ENCODE assay signal across 23 cellular contexts in the genomic region with DNA sequence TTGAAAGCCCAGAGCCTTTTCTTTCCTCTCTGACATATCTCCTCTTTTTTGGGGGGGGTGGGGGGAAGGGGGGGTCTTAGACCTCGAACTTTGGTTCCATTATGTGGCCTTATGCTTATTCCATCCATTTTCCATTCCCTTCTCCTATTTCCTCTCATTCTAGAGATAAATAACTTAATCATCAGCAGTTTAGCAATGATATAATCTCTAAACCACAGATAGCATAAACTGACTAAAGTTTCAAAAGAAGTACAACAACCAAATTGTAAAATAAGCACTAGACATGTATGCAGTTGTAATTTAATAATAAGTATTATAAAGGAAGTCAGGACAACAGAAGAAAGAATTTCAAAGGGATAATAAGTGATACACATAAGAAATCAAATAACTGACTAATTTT.
DNase-seq lines count a peak whose midpoint lies in the region; ATAC-seq, FAIRE-seq and TF ChIP-seq lines count a peak whose summit lies in the region.
"Had no signal": no experiment of that assay in that cellular context is flagged by ENCODE, and none has a peak within 500 bp of the region (broad histone marks: within the 10 kb centered on the region; RNA-seq: fewer than 3 reads in every experiment).

No MANE protein-coding gene starts in this region.

- DNase-seq in A549 (ENCODE audit: low read depth in 1 of 2, low spot score in 1 of 2) (no peak), amniotic epithelial cell (ENCODE audit: low read depth) (peak; percentile 53), fibroblast of villous mesenchyme (ENCODE audit: low read depth) (peak; percentile 21)
- DNase-seq: 8988T; AML-193; Caco-2; Calu3; CD4-positive, alpha-beta T cell; CD8-positive, alpha-beta T cell; DMS79 treated with DMSO at 0.1 percent for 48 hours; GDM1 had no signal

- CTCF ChIA-PET in A549 (lab: Yijun Ruan, JAX), result interaction anchor here (1.7 kb wide), 1 partner anchor 197 kb away, joined by 5 read pairs; no protein-coding TSS in a partner anchor

- no peak for TF ChIP-seq RAD21 in A549 (conservative IDR thresholded peaks at IDR 0.05 in 1 of 2, IDR thresholded peaks at IDR 0.05 in 1 of 2)

- no peak for TF ChIP-seq POLR2A in A549 (IDR thresholded peaks at IDR 0.05; ENCODE audit: low read length)

- peak; percentile 82 for FAIRE-seq in A549 (lab: Jason Lieb, UNC)
- FAIRE-seq in G401.6 (lab: Jason Lieb, UNC), result peak; percentile 3
- FAIRE-seq: A204.1, D721Med, GM12878, GM12892, GM18507, GM19239 had no signal

- POLR2A ChIA-PET in A549 (lab: Yijun Ruan, JAX), result no interaction called here

- TF ChIP-seq CTCF in A549 (IDR thresholded peaks at IDR 0.05), result no peak
- no peak for TF ChIP-seq CTCF in fibroblast of villous mesenchyme (IDR thresholded peaks at IDR 0.05; ENCODE audit: insufficient read depth, low read depth, low read length)

- no peak for TF ChIP-seq EP300 in A549 (IDR thresholded peaks at IDR 0.05)

- no peaks in the 10 kb centered on the region for H3K9me3 ChIP-seq in A549
- H3K9me3 ChIP-seq: BLaER1 treated with 17β-estradiol and CSF1 and Interleukin-3, amounts not matched to agents 10 nM and 100 nM; Caco-2 had no signal

- H3K27ac ChIP-seq in A549, result no peak overlapping the region
- H3K27ac ChIP-seq: BLaER1 treated with 17β-estradiol and CSF1 and Interleukin-3, amounts not matched to agents 10 nM and 100 nM; C4-2B had no signal

- H3K4me3 ChIP-seq in A549 (no peak overlapping the region), fibroblast of villous mesenchyme (ENCODE audit: low read depth, low read length) (no peak overlapping the region)
- H3K4me3 ChIP-seq: BLaER1 treated with 17β-estradiol and CSF1 and Interleukin-3, amounts not matched to agents 10 nM and 100 nM; GM12878 had no signal

- H3K4me1 ChIP-seq in A549, result peaks cover 6% of the 10 kb centered on the region; the same call in 1 of the 3 replicates
- H3K4me1 ChIP-seq: BLaER1 treated with 17β-estradiol and CSF1 and Interleukin-3, amounts not matched to agents 10 nM and 100 nM; Caco-2 had no signal

- ATAC-seq in A549 (no peak), HG02571 (IDR thresholded peaks at IDR 0.05; ENCODE audit: unreplicated experiment) (no peak), GM19467 (IDR thresholded peaks at IDR 0.05; ENCODE audit: unreplicated experiment) (no peak), GM18868 (IDR thresholded peaks at IDR 0.05; ENCODE audit: unreplicated experiment) (no peak)
- ATAC-seq: CD8-positive, alpha-beta T cell; GM12878 had no signal

- no peak overlapping the region for H3K4me2 ChIP-seq in A549
- H3K4me2 ChIP-seq: BLaER1 treated with 17β-estradiol and CSF1 and Interleukin-3, amounts not matched to agents 10 nM and 100 nM had no signal

- 83% methylated on average over 1 of the region's 1 CpG for WGBS in A549 (ENCODE audit: missing lambda C conversion rate)

TF ChIP-seq in A549, 52 proteins besides CTCF, POLR2A, EP300 and RAD21:
- TF ChIP-seq RCOR1 (IDR thresholded peaks at IDR 0.05; ENCODE audit: low read depth, low read length) (no peak), FOXS1 (CRISPR knock-in tag; IDR thresholded peaks at IDR 0.05) (no peak), CHD4 (IDR thresholded peaks at IDR 0.05; ENCODE audit: borderline replicate concordance) (no peak)

Comparison
In these comparisons a context has a peak if more than half of its experiments do, and no peak if none do; other contexts are left out.
1. DNase-seq: peak in amniotic epithelial cell (single experiment) and fibroblast of villous mesenchyme (single experiment); none in A549 (0 of 2).